ENCODE assay signal across 8 cellular contexts in genomic region chr2:110755494-110756078, GRCh38. TPM values are rescaled to one million over a fixed set of nuclear protein-coding genes. Genes with fewer than 3 reads are reported as not detected.
DNase-seq lines count a peak whose midpoint lies in the region; ATAC-seq, FAIRE-seq and TF ChIP-seq lines count a peak whose summit lies in the region.

No MANE protein-coding gene starts in this region.

- H4K8ac ChIP-seq in H1 (ENCODE audit: extremely low read depth, insufficient read depth, low read length): no peak overlapping the region

- CTCF ChIA-PET in H1 (lab: Charles Lee; ENCODE audit: partially characterized antibody): interaction anchor here (0.7 to 4.2 kb wide), 32 partner anchors 9 to 489 kb away, joined by 3 to 28 read pairs (median 4); partner anchors contain the start of genes ACOXL and BUB1

- H3K36me3 ChIP-seq in H1 (ENCODE audit: control insufficient read depth in 2 of 4, insufficient read depth in 4 of 4, low read length in 3 of 4): no peaks in the 10 kb centered on the region; a peak in 1 of 8 replicates

- H2BK5ac ChIP-seq in H1 (ENCODE audit: low read depth, low read length): no peak overlapping the region

- no peak overlapping the region for H4K91ac ChIP-seq in H1 (replicated peaks; ENCODE audit: insufficient read length, low read length)

- 57% methylated on average over 4 of the region's 4 CpGs; no CpG with 5 or more reads in 1 of the 2 experiments for WGBS in H1 (ENCODE audit: extremely low coverage in 1 of 2, insufficient coverage in 1 of 2, insufficient read length in 1 of 2, insufficient replicate concordance in 2 of 2, low coverage in 1 of 2, low lambda C conversion rate in 2 of 2, missing lambda C conversion rate in 1 of 2), 2 experiments
- WGBS in lower leg skin, 2 donors: 22 to 31% methylated on average over 4 of the region's 4 CpGs

- ATAC-seq in GM21737 (IDR thresholded peaks at IDR 0.05; ENCODE audit: unreplicated experiment): no peak

- no peak overlapping the region for H3K4me2 ChIP-seq in H1 (ENCODE audit: insufficient read depth in 1 of 2, low read depth in 2 of 2, low read length in 2 of 2)

- TF ChIP-seq RAD21 in H1 (IDR thresholded peaks at IDR 0.05 in 1 of 2, conservative IDR thresholded peaks at IDR 0.05 in 1 of 2; ENCODE audit: low read depth in 2 of 2, low read length in 2 of 2): peak; percentile 48 to 57

- H3K4me3 ChIP-seq in H1 (ENCODE audit: extremely low read depth in 1 of 4, insufficient read depth in 2 of 4, low read depth in 3 of 4, low read length in 4 of 4): no peak overlapping the region
- no peak overlapping the region for H3K4me3 ChIP-seq in lower leg skin (ENCODE audit: low read depth, poor library complexity, severe bottlenecking)

- no peak overlapping the region for H2AK5ac ChIP-seq in H1 (ENCODE audit: low read depth, low read length)

- H2BK120ac ChIP-seq in H1 (replicated peaks; ENCODE audit: low read depth, low read length): no peak overlapping the region

- H3K56ac ChIP-seq in H1 (replicated peaks; ENCODE audit: insufficient read length, low read depth, low read length): no peak overlapping the region

- POLR2A ChIA-PET in H1 (lab: Charles Lee; ENCODE audit: partially characterized antibody): interaction anchor here (0.6 to 1.5 kb wide), 7 partner anchors 12 to 77 kb away, joined by 3 to 6 read pairs (median 3); partner anchors contain the start of gene BUB1

- TF ChIP-seq EP300 in H1 (IDR thresholded peaks at IDR 0.05; ENCODE audit: borderline replicate concordance in 1 of 2, low read depth in 2 of 2, low read length in 2 of 2): no peak

- H3K23me2 ChIP-seq in H1 (ENCODE audit: low read depth, low read length): no peaks in the 10 kb centered on the region

- no peak overlapping the region for H4K5ac ChIP-seq in H1 (ENCODE audit: insufficient read length, low read depth, low read length)

- intact Hi-C loops in lower leg skin (cut with DNase I; ENCODE audit: low total_unique reads): no loop called here

- H3K9me3 ChIP-seq in H1 (ENCODE audit: insufficient read depth in 2 of 2, low read depth in 1 of 2, low read length in 1 of 2): peaks cover 0 to 6% of the 10 kb centered on the region in 2 experiments; a peak in 2 of 4 replicates

- H3K27ac ChIP-seq in H1 (ENCODE audit: low read depth, low read length): no peak overlapping the region

- H3K4me1 ChIP-seq in H1 (replicated peaks in 1 of 4; ENCODE audit: control insufficient read depth in 3 of 4, insufficient read depth in 4 of 4, low read length in 3 of 4): peaks cover 2 to 11% (median 6%) of the 10 kb centered on the region in 4 experiments; a peak in 5 of 7 replicates

- H2AFZ ChIP-seq in H1 (ENCODE audit: low read length): no peak overlapping the region

- H2BK15ac ChIP-seq in H1 (ENCODE audit: low read length): no peak overlapping the region

- no peak for FAIRE-seq in H1 (lab: Jason Lieb, UNC)

- DNase-seq in NCI-H146 treated with DMSO at 0.1 percent for 48 hours (lab: John Stamatoyannopoulos, UW; ENCODE audit: unreplicated experiment) (peak; percentile 13), NCI-H146 (lab: John Stamatoyannopoulos, UW) (no peak), NCI-H128 (lab: John Stamatoyannopoulos, UW; ENCODE audit: unreplicated experiment) (peak; percentile 16), H1 (ENCODE audit: low read depth in 1 of 2, low spot score in 2 of 2) (no peak), renal cortical epithelial cell (ENCODE audit: low read depth) (peak; percentile 27), HUDEP-2 (lab: John Stamatoyannopoulos, UW; ENCODE audit: unreplicated experiment in 76 of 76) (no peak), lower leg skin (ENCODE audit: low spot score in 2 of 2) (no peak)

- H3K79me1 ChIP-seq in H1 (ENCODE audit: low read depth, low read length): 0 out of 2 replicates have a peak, but pooled peaks cover 7% of the 10 kb centered on the region

- no peak overlapping the region for H3K18ac ChIP-seq in H1 (ENCODE audit: extremely low read depth, low read length)

- TF ChIP-seq CTCF in H1 (IDR thresholded peaks at IDR 0.05; ENCODE audit: control extremely low read depth in 1 of 3, insufficient read depth in 1 of 3, low read depth in 1 of 3, low read length in 3 of 3) (peak in 2 of 3 experiments; percentile 8 to 14; a peak in 2 of 4 replicates), lower leg skin (IDR thresholded peaks at IDR 0.05) (no peak)

- peaks cover 0 to 83% of the 10 kb centered on the region in 2 experiments; a peak in 3 of 4 replicates for H3K79me2 ChIP-seq in H1 (ENCODE audit: control insufficient read depth in 1 of 2, insufficient read depth in 2 of 2, low read length in 2 of 2)

- H3K9ac ChIP-seq in H1 (replicated peaks in 1 of 4; ENCODE audit: extremely low read depth in 1 of 4, low read depth in 3 of 4, low read length in 3 of 4): no peak overlapping the region

- no peaks in the 10 kb centered on the region for H3K27me3 ChIP-seq in H1 (replicated peaks in 1 of 4; ENCODE audit: control insufficient read depth in 3 of 4, extremely low read depth in 1 of 4, insufficient read depth in 3 of 4, low read length in 3 of 4)

- TF ChIP-seq POLR2A in H1 (IDR thresholded peaks at IDR 0.05; ENCODE audit: control extremely low read depth in 1 of 2, low read depth in 2 of 2, low read length in 2 of 2) (no peak), lower leg skin (IDR thresholded peaks at IDR 0.05) (no peak)

- H2BK12ac ChIP-seq in H1 (ENCODE audit: low read depth, low read length): no peak overlapping the region

- no peak overlapping the region for H3K23ac ChIP-seq in H1 (ENCODE audit: insufficient read length)

- H3K4ac ChIP-seq in H1 (replicated peaks; ENCODE audit: insufficient read length, low read depth, low read length): no peak overlapping the region

- H4K20me1 ChIP-seq in H1 (replicated peaks in 1 of 2; ENCODE audit: control insufficient read depth in 1 of 2, insufficient read depth in 2 of 2, low read length in 2 of 2): no peaks in the 10 kb centered on the region

- no peak overlapping the region for H3K14ac ChIP-seq in H1 (ENCODE audit: insufficient read length)

- H2BK20ac ChIP-seq in H1 (ENCODE audit: low read length): no peak overlapping the region

TF ChIP-seq in H1, 55 proteins besides CTCF, POLR2A, EP300 and RAD21:
- TF ChIP-seq SIRT6 (IDR thresholded peaks at IDR 0.05; ENCODE audit: low read length): no peak
- no peak for TF ChIP-seq HDAC2 (IDR thresholded peaks at IDR 0.05; ENCODE audit: borderline replicate concordance in 1 of 2, low read depth in 2 of 2, low read length in 2 of 2)
- TF ChIP-seq EGR1 (IDR thresholded peaks at IDR 0.05; ENCODE audit: borderline replicate concordance, low read depth, low read length): no peak
- no peak for TF ChIP-seq JUN (IDR thresholded peaks at IDR 0.05; ENCODE audit: low read depth, low read length)
- TF ChIP-seq EZH2 (IDR thresholded peaks at IDR 0.05; ENCODE audit: low read depth, low read length, severe bottlenecking): no peak
- TF ChIP-seq KDM1A (IDR thresholded peaks at IDR 0.05; ENCODE audit: borderline replicate concordance, low read length): no peak

RNA-seq across cellular contexts. Expression of gene ACOXL, which starts 23.2 kb away (rescaled TPM):
- total RNA-seq in H1 (2021; fragmentation: NEBNext Ultra II Directional; extraction: Animal tissue kit (Norgen Biotek cat#: 25700)): 20.6 and 20.8 TPM in 2 replicates
- 11.4 and 13.6 TPM in 2 replicates for polyA plus RNA-seq in H1 (2011; rRNA removed)
- 18.2 TPM for polyA plus RNA-seq in H1 (2011; cell fraction: cytosol; rRNA removed)
- 17.3 TPM for polyA plus RNA-seq in H1 (2011; cell fraction: nucleus; rRNA removed)
- polyA plus RNA-seq in H1 (2012, experiment 1 of 2): 16.1 to 22.6 TPM (median 18.9 TPM) in 4 replicates
- polyA plus RNA-seq in H1 (2012, experiment 2 of 2): 8.3 TPM
- polyA plus RNA-seq in H1 (2013, experiment 1 of 2): 4.6 TPM
- polyA plus RNA-seq in H1 (2013, experiment 2 of 2): 4.5 TPM
- polyA minus RNA-seq in H1 (2011; rRNA and poly(A)+ RNA removed): 20.9 and 23.8 TPM in 2 replicates
- 9.3 TPM for polyA minus RNA-seq in H1 (2011; cell fraction: cytosol; rRNA and poly(A)+ RNA removed)
- polyA minus RNA-seq in H1 (2011; cell fraction: nucleus; rRNA and poly(A)+ RNA removed): 54.1 TPM
- total RNA-seq in renal cortical epithelial cell (0.69 TPM in 1 of 2 replicates, not detected in the other), lower leg skin (not detected)

Comparison
In these comparisons a context has a peak if more than half of its experiments do, and no peak if none do; other contexts are left out.
1. DNase-seq: peak in NCI-H146 treated with DMSO at 0.1 percent for 48 hours (single experiment), NCI-H128 (single experiment) and renal cortical epithelial cell (single experiment); none in NCI-H146 (single experiment), H1 (0 of 2), HUDEP-2 (0 of 76) and lower leg skin (0 of 2).
2. CTCF ChIP-seq: peak in H1 (2 of 3); none in lower leg skin (0 of 3).
3. RNA of gene ACOXL, which starts 23.2 kb away (total RNA-seq): 20.6 to 20.8 TPM in H1; not detected in lower leg skin and 0.69 TPM in renal cortical epithelial cell; every median in the first group is over 10 times any median in the second.